8 cellular contexts compared by ENCODE assay signal in genomic region chr13:79406597-79406908, GRCh38. TPM values are rescaled to one million over a fixed set of nuclear protein-coding genes. Genes with fewer than 3 reads are reported as not detected.
DNase-seq lines count a peak whose midpoint lies in the region; ATAC-seq, FAIRE-seq and TF ChIP-seq lines count a peak whose summit lies in the region.

No MANE protein-coding gene starts in this region.

- BruUV-seq in Panc1 (replicated peaks; lab: Mats Ljungman, UMichigan) = TSS peak; percentile 95

- H3K27ac ChIP-seq in Panc1 (ENCODE audit: low read length) (peak overlapping the region; percentile 90), parathyroid adenoma (peak overlapping the region; percentile 93)

- H3K9ac ChIP-seq in parathyroid adenoma = no peak overlapping the region

- in situ Hi-C loops in Panc1 (cut with HindIII; ENCODE audit: low pct_unique_long_range_greater_than_20kb, low sequenced_read_pairs) = no loop called here

- TF ChIP-seq CTCF in Panc1 (IDR thresholded peaks at IDR 0.05) (no peak), fibroblast of mammary gland (conservative IDR thresholded peaks at IDR 0.05; ENCODE audit: control insufficient read depth, insufficient read depth, low read depth, low read length) (no peak), parathyroid adenoma (IDR thresholded peaks at IDR 0.05) (no peak)

- peak overlapping the region; percentile 96 for H2AFZ ChIP-seq in parathyroid adenoma

- CTCF ChIA-PET in Panc1 (lab: Charles Lee) = no interaction called here

- H3K9me3 ChIP-seq in Panc1 (ENCODE audit: control insufficient read depth, insufficient read depth, low read depth, low read length) = no peaks in the 10 kb centered on the region
- H3K9me3 ChIP-seq in parathyroid adenoma (ENCODE audit: control insufficient read depth, low read length) = no peaks in the 10 kb centered on the region

- H3K4me1 ChIP-seq in Panc1 (ENCODE audit: control insufficient read depth, insufficient read depth, low read length) (peaks cover 22% of the 10 kb centered on the region), parathyroid adenoma (peaks cover 3% of the 10 kb centered on the region)

- no peaks in the 10 kb centered on the region for H3K27me3 ChIP-seq in Panc1 (ENCODE audit: control insufficient read depth, insufficient read depth, low read length)
- no peaks in the 10 kb centered on the region for H3K27me3 ChIP-seq in parathyroid adenoma (ENCODE audit: control insufficient read depth, insufficient read depth, low read length)

- intact Hi-C loops in Panc1 (cut with micrococcal nuclease; ENCODE audit: unreplicated experiment) = no loop called here

- peaks cover 11% of the 10 kb centered on the region for H3K79me2 ChIP-seq in parathyroid adenoma

- H3K4me2 ChIP-seq in parathyroid adenoma (ENCODE audit: low read length) = peak overlapping the region; percentile 90

- ATAC-seq in GM18511 (IDR thresholded peaks at IDR 0.05; ENCODE audit: unreplicated experiment) = peak; percentile 36
- ATAC-seq in HG02571 (IDR thresholded peaks at IDR 0.05; ENCODE audit: unreplicated experiment) = peak; percentile 24
- ATAC-seq in Panc1 = peak; percentile 55

- FAIRE-seq in RCC 7860 (lab: Jason Lieb, UNC) = no peak

- DNase-seq in Panc1 (ENCODE audit: low read depth, low spot score) (no peak), fibroblast of mammary gland (ENCODE audit: low read depth) (no peak), RCC 7860 (ENCODE audit: low spot score) (no peak), A172 (ENCODE audit: low spot score) (no peak), NCI-H1105 (lab: John Stamatoyannopoulos, UW) (no peak)

- H3K4me3 ChIP-seq in Panc1 (ENCODE audit: low read depth in 2 of 2, low read length in 2 of 2) (peak overlapping the region; percentile 79 to 92), fibroblast of mammary gland (ENCODE audit: control insufficient read depth, low read depth, low read length) (peak overlapping the region; percentile 89), parathyroid adenoma (ENCODE audit: low read depth, low read length) (peak overlapping the region; percentile 97)

- peaks cover 10% of the 10 kb centered on the region for H3K36me3 ChIP-seq in Panc1 (ENCODE audit: control insufficient read depth, insufficient read depth, low read length)
- H3K36me3 ChIP-seq in parathyroid adenoma (ENCODE audit: control insufficient read depth, insufficient read depth, low read length) = no peaks in the 10 kb centered on the region

- POLR2A ChIA-PET in Panc1 (lab: Charles Lee) = no interaction called here

RNA-seq across cellular contexts. Expression of gene RBM26, which starts 0.5 kb away (rescaled TPM):
- 32.2 TPM for total RNA-seq in Panc1 (2021; ENCODE audit: unreplicated experiment)
- 13.4 TPM for polyA plus RNA-seq in Panc1 (2012; ENCODE audit: insufficient read length)
- total RNA-seq in A172 (2014; rRNA removed; shearing (Covaris generic)) = 26.9 and 27.6 TPM in 2 replicates
